1 cellular context compared by ENCODE assay signal in the genomic region with DNA sequence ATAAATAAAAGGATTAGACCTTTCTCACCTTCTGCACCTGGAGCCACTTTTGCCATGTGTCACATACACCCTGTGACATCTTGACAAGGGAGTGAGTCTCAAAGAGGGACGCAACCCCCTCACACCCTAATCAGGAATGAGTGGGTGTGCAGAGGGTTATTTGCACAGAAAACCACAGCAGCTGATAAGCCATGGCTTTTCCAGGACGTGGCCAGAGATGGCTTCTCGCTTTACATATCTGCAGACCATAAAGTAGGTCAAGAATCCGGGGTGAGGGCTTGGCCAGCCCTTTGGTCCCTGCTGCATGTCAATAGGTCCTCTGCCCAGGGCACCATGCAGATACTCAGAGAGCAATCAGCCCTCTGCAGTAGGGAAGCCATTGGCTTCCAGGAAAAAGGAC.
A peak's percentile ranks its signal among the peaks of the same experiment; 100 is the strongest.
TF ChIP-seq lines count a peak whose summit lies in the region.

No MANE protein-coding gene starts in this region.

TF ChIP-seq in K562, 482 proteins besides CTCF, POLR2A, EP300 and RAD21 (continues in another document):
- TF ChIP-seq EGR1 (conservative IDR thresholded peaks at IDR 0.05) (peak; percentile 96), MYC (IDR thresholded peaks at IDR 0.05; ENCODE audit: low read depth, low read length) (peak; percentile 55; the same call in 1 of the 2 replicates), MYC (CRISPR knock-in tag; IDR thresholded peaks at IDR 0.05; ENCODE audit: borderline replicate concordance, low read depth) (no peak), ZNF41 (CRISPR knock-in tag; conservative IDR thresholded peaks at IDR 0.05) (no peak), NFIC (IDR thresholded peaks at IDR 0.05) (peak; percentile 58; the same call in 1 of the 2 replicates), PHF8 (IDR thresholded peaks at IDR 0.05; ENCODE audit: borderline replicate concordance, low read length) (no peak), HDAC3 (IDR thresholded peaks at IDR 0.05; ENCODE audit: borderline replicate concordance, partially characterized antibody) (peak; percentile 88), NBN (IDR thresholded peaks at IDR 0.05; ENCODE audit: low read depth) (peak; percentile 35; the same call in 1 of the 2 replicates), KLF1 (tag; IDR thresholded peaks at IDR 0.05) (peak; percentile 99), TBL1XR1 (IDR thresholded peaks at IDR 0.05; ENCODE audit: low read length in 2 of 2) (peak in 1 of 2 experiments; percentile 92; a peak in 2 of 4 replicates), HDAC2 (IDR thresholded peaks at IDR 0.05) (peak; percentile 85), ZNF395 (CRISPR knock-in tag; IDR thresholded peaks at IDR 0.05) (peak; percentile 89), CBFA2T2 (conservative IDR thresholded peaks at IDR 0.05) (peak; percentile 86), NELFE (IDR thresholded peaks at IDR 0.05; ENCODE audit: insufficient read depth, insufficient read length) (no peak), MEF2D (tag; conservative IDR thresholded peaks at IDR 0.05; ENCODE audit: low read depth) (peak; percentile 67; the same call in 1 of the 2 replicates), KLF6 (CRISPR knock-in tag; IDR thresholded peaks at IDR 0.05; ENCODE audit: borderline replicate concordance) (peak; percentile 76; the same call in 1 of the 2 replicates), ZFP30 (CRISPR knock-in tag; IDR thresholded peaks at IDR 0.05; ENCODE audit: borderline replicate concordance) (no peak), DMBX1 (CRISPR knock-in tag; IDR thresholded peaks at IDR 0.05; ENCODE audit: borderline replicate concordance) (peak; percentile 60; the same call in 1 of the 2 replicates), ZBTB12 (CRISPR knock-in tag; IDR thresholded peaks at IDR 0.05) (0 out of 2 replicates have a peak, but pooled peaks have one; percentile 34), ZNF639 (CRISPR knock-in tag; conservative IDR thresholded peaks at IDR 0.05 in 1 of 2, IDR thresholded peaks at IDR 0.05 in 1 of 2) (peak in 1 of 2 experiments; percentile 43; a peak in 1 of 4 replicates), THAP12 (CRISPR knock-in tag; IDR thresholded peaks at IDR 0.05) (no peak), NR2C1 (IDR thresholded peaks at IDR 0.05) (no peak), NR2C1 (tag; IDR thresholded peaks at IDR 0.05) (no peak), SMARCE1 (IDR thresholded peaks at IDR 0.05) (peak; percentile 89; the same call in 1 of the 2 replicates), POU5F1 (IDR thresholded peaks at IDR 0.05; ENCODE audit: borderline replicate concordance, low read depth, low read length, partially characterized antibody) (no peak), MAZ (CRISPR knock-in tag; conservative IDR thresholded peaks at IDR 0.05 in 1 of 2, IDR thresholded peaks at IDR 0.05 in 1 of 2) (peak; percentile 21 to 83; a peak in 3 of 4 replicates), CREM (IDR thresholded peaks at IDR 0.05; ENCODE audit: low read depth) (peak; percentile 46; the same call in 1 of the 2 replicates), ZNF175 (CRISPR knock-in tag; IDR thresholded peaks at IDR 0.05; ENCODE audit: low read depth) (0 out of 2 replicates have a peak, but pooled peaks have one; percentile 59), ID3 (CRISPR knock-in tag; IDR thresholded peaks at IDR 0.05) (no peak), ID3 (tag; IDR thresholded peaks at IDR 0.05) (peak; percentile 87), SMARCC2 (IDR thresholded peaks at IDR 0.05; ENCODE audit: low read depth) (peak; percentile 32; the same call in 1 of the 2 replicates), NCOR1 (IDR thresholded peaks at IDR 0.05) (peak; percentile 80), HMG20A (CRISPR knock-in tag; conservative IDR thresholded peaks at IDR 0.05) (0 out of 2 replicates have a peak, but pooled peaks have one; percentile 56), RBM14 (IDR thresholded peaks at IDR 0.05; ENCODE audit: borderline replicate concordance, insufficient read depth, low read depth, low read length) (no peak), SMARCA4 (IDR thresholded peaks at IDR 0.05) (peak; percentile 85), TCF3 (CRISPR knock-in tag; IDR thresholded peaks at IDR 0.05) (peak; percentile 87), FOXK2 (conservative IDR thresholded peaks at IDR 0.05 in 1 of 2, IDR thresholded peaks at IDR 0.05 in 1 of 2; ENCODE audit: low read depth in 2 of 2) (no peak), ZNF384 (IDR thresholded peaks at IDR 0.05; ENCODE audit: low read depth, low read length) (no peak), CCNT2 (IDR thresholded peaks at IDR 0.05; ENCODE audit: borderline replicate concordance, extremely low read depth, insufficient read length, low read depth, low read length) (peak; percentile 68), TAL1 (IDR thresholded peaks at IDR 0.05) (peak; percentile 47), LEF1 (IDR thresholded peaks at IDR 0.05) (peak; percentile 38; the same call in 1 of the 2 replicates), ZNF584 (CRISPR knock-in tag; IDR thresholded peaks at IDR 0.05; ENCODE audit: low read depth) (peak; percentile 53; the same call in 1 of the 2 replicates), ZNF609 (CRISPR knock-in tag; IDR thresholded peaks at IDR 0.05; ENCODE audit: borderline replicate concordance) (peak; percentile 61; the same call in 1 of the 2 replicates), CREB1 (IDR thresholded peaks at IDR 0.05) (peak; percentile 42; the same call in 1 of the 2 replicates), CREB1 (CRISPR knock-in tag; IDR thresholded peaks at IDR 0.05) (no peak), ZNF551 (CRISPR knock-in tag; IDR thresholded peaks at IDR 0.05) (no peak), ZNF133 (CRISPR knock-in tag; IDR thresholded peaks at IDR 0.05) (no peak), PML (IDR thresholded peaks at IDR 0.05; ENCODE audit: low read length) (peak; percentile 44; the same call in 1 of the 2 replicates)
- TF ChIP-seq, protein P1, sequence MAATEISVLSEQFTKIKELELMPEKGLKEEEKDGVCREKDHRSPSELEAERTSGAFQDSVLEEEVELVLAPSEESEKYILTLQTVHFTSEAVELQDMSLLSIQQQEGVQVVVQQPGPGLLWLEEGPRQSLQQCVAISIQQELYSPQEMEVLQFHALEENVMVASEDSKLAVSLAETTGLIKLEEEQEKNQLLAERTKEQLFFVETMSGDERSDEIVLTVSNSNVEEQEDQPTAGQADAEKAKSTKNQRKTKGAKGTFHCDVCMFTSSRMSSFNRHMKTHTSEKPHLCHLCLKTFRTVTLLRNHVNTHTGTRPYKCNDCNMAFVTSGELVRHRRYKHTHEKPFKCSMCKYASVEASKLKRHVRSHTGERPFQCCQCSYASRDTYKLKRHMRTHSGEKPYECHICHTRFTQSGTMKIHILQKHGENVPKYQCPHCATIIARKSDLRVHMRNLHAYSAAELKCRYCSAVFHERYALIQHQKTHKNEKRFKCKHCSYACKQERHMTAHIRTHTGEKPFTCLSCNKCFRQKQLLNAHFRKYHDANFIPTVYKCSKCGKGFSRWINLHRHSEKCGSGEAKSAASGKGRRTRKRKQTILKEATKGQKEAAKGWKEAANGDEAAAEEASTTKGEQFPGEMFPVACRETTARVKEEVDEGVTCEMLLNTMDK (IDR thresholded peaks at IDR 0.05; ENCODE audit: borderline replicate concordance, insufficient read depth, low read depth, low read length, poor library complexity, severe bottlenecking) = no peak
- TF ChIP-seq, protein P2, sequence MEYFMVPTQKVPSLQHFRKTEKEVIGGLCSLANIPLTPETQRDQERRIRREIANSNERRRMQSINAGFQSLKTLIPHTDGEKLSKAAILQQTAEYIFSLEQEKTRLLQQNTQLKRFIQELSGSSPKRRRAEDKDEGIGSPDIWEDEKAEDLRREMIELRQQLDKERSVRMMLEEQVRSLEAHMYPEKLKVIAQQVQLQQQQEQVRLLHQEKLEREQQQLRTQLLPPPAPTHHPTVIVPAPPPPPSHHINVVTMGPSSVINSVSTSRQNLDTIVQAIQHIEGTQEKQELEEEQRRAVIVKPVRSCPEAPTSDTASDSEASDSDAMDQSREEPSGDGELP (CRISPR knock-in tag; IDR thresholded peaks at IDR 0.05; ENCODE audit: borderline replicate concordance) = peak; percentile 65
